Comparison of ENCODE assay signal across 13 cellular contexts in genomic region chr9:127159949-127160610, GRCh38. TPM values are rescaled to one million over a fixed set of nuclear protein-coding genes. Genes with fewer than 3 reads are reported as not detected.
A peak's percentile ranks its signal among the peaks of the same experiment; 100 is the strongest.
DNase-seq lines count a peak whose midpoint lies in the region; ATAC-seq, FAIRE-seq and TF ChIP-seq lines count a peak whose summit lies in the region.
"Had no signal": no experiment of that assay in that cellular context is flagged by ENCODE, and none has a peak within 500 bp of the region (broad histone marks: within the 10 kb centered on the region; RNA-seq: fewer than 3 reads in every experiment).

No MANE protein-coding gene starts in this region.

- H3K4me3 ChIP-seq in A673 (ENCODE audit: low read depth, low read length, poor library complexity, severe bottlenecking) (no peak overlapping the region), SK-N-MC (peak overlapping the region; percentile 1; the same call in 1 of the 2 replicates), H1 (ENCODE audit: extremely low read depth in 1 of 4, insufficient read depth in 2 of 4, low read depth in 3 of 4, low read length in 4 of 4) (no peak overlapping the region), ovary (no peak overlapping the region)
- H3K4me3 ChIP-seq: left lung had no signal

- POLR2A ChIA-PET in A673 (lab: Charles Lee; ENCODE audit: low non-redundant PET) (interaction anchor here (0.6 kb wide), 1 partner anchor 576 kb away, joined by 8 read pairs; no protein-coding TSS in a partner anchor), H1 (lab: Charles Lee; ENCODE audit: partially characterized antibody) (interaction anchor here (1.0 to 1.3 kb wide), 3 partner anchors 9 to 26 kb away, joined by 3 to 4 read pairs (median 3); no protein-coding TSS in a partner anchor)

- peak overlapping the region; percentile 87 for H2BK12ac ChIP-seq in H1 (ENCODE audit: low read depth, low read length)

- TF ChIP-seq RAD21 in H1 (IDR thresholded peaks at IDR 0.05 in 1 of 2, conservative IDR thresholded peaks at IDR 0.05 in 1 of 2; ENCODE audit: low read depth in 2 of 2, low read length in 2 of 2), result no peak

- intact Hi-C loops in A673 (cut with micrococcal nuclease; ENCODE audit: unreplicated experiment) (no loop called here), ovary (cut with DNase I) (no loop called here)

- no peak overlapping the region for H3K56ac ChIP-seq in H1 (replicated peaks; ENCODE audit: insufficient read length, low read depth, low read length)

- H2BK15ac ChIP-seq in H1 (ENCODE audit: low read length), result no peak overlapping the region

- no peak overlapping the region for H3K14ac ChIP-seq in H1 (ENCODE audit: insufficient read length)

- H3K23ac ChIP-seq in H1 (ENCODE audit: insufficient read length), result no peak overlapping the region

- TF ChIP-seq POLR2A in H1 (IDR thresholded peaks at IDR 0.05; ENCODE audit: control extremely low read depth in 1 of 2, low read depth in 2 of 2, low read length in 2 of 2) (no peak), ovary (IDR thresholded peaks at IDR 0.05) (no peak)

- no peaks in the 10 kb centered on the region for H3K36me3 ChIP-seq in A673 (ENCODE audit: insufficient read depth, low read length, poor library complexity, severe bottlenecking)
- H3K36me3 ChIP-seq in SK-N-MC (ENCODE audit: insufficient read depth, low read length), result no peaks in the 10 kb centered on the region
- H3K36me3 ChIP-seq in H1 (ENCODE audit: control insufficient read depth in 2 of 4, insufficient read depth in 4 of 4, low read length in 3 of 4), result no peaks in the 10 kb centered on the region
- no peaks in the 10 kb centered on the region for H3K36me3 ChIP-seq in ovary
- H3K36me3 ChIP-seq: left lung had no signal

- H4K5ac ChIP-seq in H1 (ENCODE audit: insufficient read length, low read depth, low read length), result no peak overlapping the region

- H4K20me1 ChIP-seq in H1 (replicated peaks in 1 of 2; ENCODE audit: control insufficient read depth in 1 of 2, insufficient read depth in 2 of 2, low read length in 2 of 2), result no peaks in the 10 kb centered on the region

- no TSS peak for BruUV-seq in A673 (replicated peaks; lab: Mats Ljungman, UMichigan)

- 90% methylated on average over 9 of the region's 10 CpGs; no CpG with 5 or more reads in 1 of the 2 experiments for WGBS in H1 (ENCODE audit: extremely low coverage in 1 of 2, insufficient coverage in 1 of 2, insufficient read length in 1 of 2, insufficient replicate concordance in 2 of 2, low coverage in 1 of 2, low lambda C conversion rate in 2 of 2, missing lambda C conversion rate in 1 of 2), 2 experiments
- 85 to 90% (median 89%) methylated on average over 10 of the region's 10 CpGs for WGBS in ovary, 3 donors

- no peak overlapping the region for H4K8ac ChIP-seq in H1 (ENCODE audit: extremely low read depth, insufficient read depth, low read length)

- no peak for ATAC-seq in HG02938 (IDR thresholded peaks at IDR 0.05; ENCODE audit: unreplicated experiment)
- ATAC-seq: left lung had no signal

- FAIRE-seq in H1 (lab: Jason Lieb, UNC) (no peak), D721Med (lab: Jason Lieb, UNC) (no peak)
- FAIRE-seq: GM12892 had no signal

- H3K27me3 ChIP-seq in A673 (replicated peaks; ENCODE audit: insufficient read depth, low read depth, low read length, poor library complexity) (no peaks in the 10 kb centered on the region), H1 (replicated peaks in 1 of 4; ENCODE audit: control insufficient read depth in 3 of 4, extremely low read depth in 1 of 4, insufficient read depth in 3 of 4, low read length in 3 of 4) (no peaks in the 10 kb centered on the region), ovary (no peaks in the 10 kb centered on the region)
- H3K27me3 ChIP-seq: left lung had no signal

- DNase-seq in A673 (ENCODE audit: low spot score) (no peak), SK-N-MC (ENCODE audit: low read depth, low spot score) (no peak), H1 (ENCODE audit: low read depth in 1 of 2, low spot score in 2 of 2) (peak in 1 of 2 experiments; percentile 43), ovary (peak; percentile 11 to 29 (median 25)), LoVo (ENCODE audit: low spot score) (no peak), GM19238 (ENCODE audit: insufficient read length, low spot score) (no peak), D721Med (ENCODE audit: insufficient read length, low spot score) (no peak)
- DNase-seq: effector CD8-positive, alpha-beta T cell; left lung; NCI-H524 treated with DMSO at 0.1 percent for 48 hours had no signal

- no peaks in the 10 kb centered on the region for H3K23me2 ChIP-seq in H1 (ENCODE audit: low read depth, low read length)

- CTCF ChIA-PET in A673 (lab: Charles Lee), result interaction anchor here (0.5 kb wide), 1 partner anchor 618 kb away, joined by 5 read pairs; the partner anchor contains the start of gene SH2D3C
- CTCF ChIA-PET in H1 (lab: Charles Lee; ENCODE audit: partially characterized antibody), result interaction anchor here (0.7 to 4.2 kb wide), 18 partner anchors 10 to 219 kb away, joined by 3 to 29 read pairs (median 5); partner anchors contain the start of gene ANGPTL2

- peak overlapping the region; percentile 69 for H4K91ac ChIP-seq in H1 (replicated peaks; ENCODE audit: insufficient read length, low read length)

- H3K9me3 ChIP-seq in A673 (ENCODE audit: low read depth, low read length, poor library complexity, severe bottlenecking) (no peaks in the 10 kb centered on the region), SK-N-MC (ENCODE audit: low read depth, low read length) (no peaks in the 10 kb centered on the region), H1 (ENCODE audit: insufficient read depth in 2 of 2, low read depth in 1 of 2, low read length in 1 of 2) (no peaks in the 10 kb centered on the region), ovary (no peaks in the 10 kb centered on the region)
- H3K9me3 ChIP-seq: left lung had no signal

- H2BK5ac ChIP-seq in H1 (ENCODE audit: low read depth, low read length), result no peak overlapping the region

- no peak overlapping the region for H2AFZ ChIP-seq in H1 (ENCODE audit: low read length)
- H2AFZ ChIP-seq: parathyroid adenoma had no signal

- H3K79me1 ChIP-seq in H1 (ENCODE audit: low read depth, low read length), result no peaks in the 10 kb centered on the region

- H3K79me2 ChIP-seq in H1 (ENCODE audit: control insufficient read depth in 1 of 2, insufficient read depth in 2 of 2, low read length in 2 of 2), result no peaks in the 10 kb centered on the region
- H3K79me2 ChIP-seq: parathyroid adenoma had no signal

- peak overlapping the region; percentile 75 for H3K27ac ChIP-seq in A673 (ENCODE audit: low read depth, low read length, poor library complexity, severe bottlenecking)
- H3K27ac ChIP-seq in SK-N-MC, result peak overlapping the region; percentile 84
- no peak overlapping the region for H3K27ac ChIP-seq in H1 (ENCODE audit: low read depth, low read length)
- peak overlapping the region in 1 of 2 donors; percentile 38 for H3K27ac ChIP-seq in ovary
- H3K27ac ChIP-seq: left lung, parathyroid adenoma had no signal

- H2BK120ac ChIP-seq in H1 (replicated peaks; ENCODE audit: low read depth, low read length), result no peak overlapping the region

- no peak overlapping the region for H2AK5ac ChIP-seq in H1 (ENCODE audit: low read depth, low read length)

- H3K4me1 ChIP-seq in A673 (ENCODE audit: insufficient read depth, low read length, poor library complexity, severe bottlenecking) (peaks cover 38% of the 10 kb centered on the region), H1 (replicated peaks in 1 of 4; ENCODE audit: control insufficient read depth in 3 of 4, insufficient read depth in 4 of 4, low read length in 3 of 4) (peaks cover 3 to 11% (median 7%) of the 10 kb centered on the region in 4 experiments), ovary (ENCODE audit: insufficient read depth) (peaks cover 6% of the 10 kb centered on the region)
- H3K4me1 ChIP-seq: parathyroid adenoma had no signal

- H3K4ac ChIP-seq in H1 (replicated peaks; ENCODE audit: insufficient read length, low read depth, low read length), result no peak overlapping the region

- H3K18ac ChIP-seq in H1 (ENCODE audit: extremely low read depth, low read length), result no peak overlapping the region

- no peak for TF ChIP-seq CTCF in A673 (conservative IDR thresholded peaks at IDR 0.05; ENCODE audit: low read depth, low read length)
- no peak for TF ChIP-seq CTCF in H1 (IDR thresholded peaks at IDR 0.05; ENCODE audit: control extremely low read depth in 1 of 3, insufficient read depth in 1 of 3, low read depth in 1 of 3, low read length in 3 of 3)
- no peak for TF ChIP-seq CTCF in ovary (IDR thresholded peaks at IDR 0.05)
- no peak for TF ChIP-seq CTCF in D721Med (IDR thresholded peaks at IDR 0.05; ENCODE audit: insufficient read depth, missing control alignments)

- TF ChIP-seq EP300 in H1 (IDR thresholded peaks at IDR 0.05; ENCODE audit: borderline replicate concordance in 1 of 2, low read depth in 2 of 2, low read length in 2 of 2) (no peak), ovary (IDR thresholded peaks at IDR 0.05) (no peak)

- no peak overlapping the region for H3K4me2 ChIP-seq in H1 (ENCODE audit: insufficient read depth in 1 of 2, low read depth in 2 of 2, low read length in 2 of 2)

- H3K9ac ChIP-seq in SK-N-MC (ENCODE audit: insufficient read length), result peak overlapping the region; percentile 46
- H3K9ac ChIP-seq in H1 (replicated peaks in 1 of 4; ENCODE audit: extremely low read depth in 1 of 4, low read depth in 3 of 4, low read length in 3 of 4), result no peak overlapping the region
- H3K9ac ChIP-seq: parathyroid adenoma had no signal

- peak overlapping the region; percentile 76; the same call in 1 of the 2 replicates for H2BK20ac ChIP-seq in H1 (ENCODE audit: low read length)

TF ChIP-seq in H1, 55 proteins besides CTCF, POLR2A, EP300 and RAD21 (continues in another document):
- TF ChIP-seq TBP (IDR thresholded peaks at IDR 0.05; ENCODE audit: low read depth, low read length) (no peak), RXRA (IDR thresholded peaks at IDR 0.05; ENCODE audit: insufficient read depth, low read depth, low read length) (no peak), ASH2L (IDR thresholded peaks at IDR 0.05; ENCODE audit: low read length) (no peak), HDAC2 (IDR thresholded peaks at IDR 0.05; ENCODE audit: borderline replicate concordance in 1 of 2, low read depth in 2 of 2, low read length in 2 of 2) (no peak), JUN (IDR thresholded peaks at IDR 0.05; ENCODE audit: low read depth, low read length) (no peak), SIX5 (IDR thresholded peaks at IDR 0.05; ENCODE audit: low read depth, low read length) (no peak), CHD2 (IDR thresholded peaks at IDR 0.05; ENCODE audit: low read length) (no peak)

RNA-seq across cellular contexts. Expression of gene ANGPTL2, which starts 37.6 kb away (rescaled TPM):
- 2.5 and 4.4 TPM in 2 replicates for total RNA-seq in A673 (2021)
- 10.6 and 10.7 TPM in 2 replicates for total RNA-seq in H1 (2021; fragmentation: NEBNext Ultra II Directional; extraction: Animal tissue kit (Norgen Biotek cat#: 25700))
- polyA plus RNA-seq in H1 (2011; rRNA removed), result 5.9 and 9.0 TPM in 2 replicates
- polyA plus RNA-seq in H1 (2011; cell fraction: cytosol; rRNA removed), result 6.6 TPM
- polyA plus RNA-seq in H1 (2011; cell fraction: nucleus; rRNA removed), result 9.4 TPM
- polyA plus RNA-seq in H1 (2012, experiment 1 of 2), result 8.3 to 10.8 TPM (median 9.8 TPM) in 4 replicates
- polyA plus RNA-seq in H1 (2012, experiment 2 of 2), result 8.0 TPM
- polyA plus RNA-seq in H1 (2013, experiment 1 of 2), result 13.4 TPM
- polyA plus RNA-seq in H1 (2013, experiment 2 of 2), result 17.1 TPM
- 6.5 and 10.3 TPM in 2 replicates for polyA minus RNA-seq in H1 (2011; rRNA and poly(A)+ RNA removed)
- 10.8 TPM for polyA minus RNA-seq in H1 (2011; cell fraction: cytosol; rRNA and poly(A)+ RNA removed)
- polyA minus RNA-seq in H1 (2011; cell fraction: nucleus; rRNA and poly(A)+ RNA removed), result 3.5 TPM
- total RNA-seq in ovary, result 100 to 1,000 TPM in 1 of 7 donors, 10 to 100 TPM in 5, 1 to 10 TPM in 1; 9.8 to 108 (median 64.1) TPM
- polyA plus RNA-seq in ovary, result 100 to 1,000 TPM in 1 of 2 donors, 10 to 100 TPM in 1; 27.5 to 114 TPM

Comparison
In these comparisons a context has a peak if more than half of its experiments do, and no peak if none do; other contexts are left out.
1. DNase-seq: peak in ovary (5 of 5); none in A673 (single experiment), SK-N-MC (single experiment), LoVo (single experiment), GM19238 (single experiment) and D721Med (single experiment).